ENCODE assay signal across 11 cellular contexts in the genomic region with DNA sequence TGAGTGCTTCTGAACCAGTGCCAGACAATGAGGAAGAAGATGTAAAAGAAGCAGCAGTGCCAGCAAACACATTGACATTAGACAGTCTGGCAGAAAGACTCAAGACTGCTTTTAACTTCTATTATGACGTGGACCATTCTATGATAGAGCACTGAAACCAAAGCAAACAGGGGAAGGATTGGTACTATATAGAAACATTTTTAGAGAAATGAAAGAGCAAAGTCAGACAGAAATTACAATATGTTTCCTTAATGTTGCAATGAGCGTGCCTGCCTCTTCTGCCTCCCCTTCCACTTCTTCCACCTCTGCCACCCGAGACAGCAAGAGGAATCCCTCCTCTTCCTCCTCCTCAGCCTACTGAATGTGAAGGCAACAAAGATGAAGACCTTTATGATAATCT. TPM values are rescaled to one million over a fixed set of nuclear protein-coding genes. Genes with fewer than 3 reads are reported as not detected.
A peak's percentile ranks its signal among the peaks of the same experiment; 100 is the strongest.
DNase-seq lines count a peak whose midpoint lies in the region; ATAC-seq and TF ChIP-seq lines count a peak whose summit lies in the region.
"Had no signal": no experiment of that assay in that cellular context is flagged by ENCODE, and none has a peak within 500 bp of the region (broad histone marks: within the 10 kb centered on the region; RNA-seq: fewer than 3 reads in every experiment).

No MANE protein-coding gene starts in this region.

- peaks cover 0 to 31% of the 10 kb centered on the region in 2 donors for H3K36me3 ChIP-seq in gastrocnemius medialis

- peak overlapping the region; percentile 23 for H3K27ac Mint-ChIP-seq in activated naive CD8-positive, alpha-beta T cell treated with anti-CD3 and anti-CD28 coated beads, Interleukin-2, amount 50 U/mL, for 24 hours
- no peak overlapping the region for H3K27ac Mint-ChIP-seq in activated naive CD8-positive, alpha-beta T cell treated with anti-CD3 and anti-CD28 coated beads for 36 hours
- peak overlapping the region; percentile 16 to 87 (median 49) for H3K27ac Mint-ChIP-seq in IgD-negative memory B cell
- H3K27ac Mint-ChIP-seq in HFFc6: no peak overlapping the region
- H3K27ac Mint-ChIP-seq: type B pancreatic cell had no signal

- no peak overlapping the region for H3K27ac ChIP-seq in gastrocnemius medialis

- H3K4me3 ChIP-seq in gastrocnemius medialis: no peak overlapping the region

- TF ChIP-seq CTCF in gastrocnemius medialis (IDR thresholded peaks at IDR 0.05 in 4 of 5, conservative IDR thresholded peaks at IDR 0.05 in 1 of 5): no peak
- TF ChIP-seq CTCF in HFFc6 (IDR thresholded peaks at IDR 0.05): no peak

- no peak for DNase-seq in activated naive CD8-positive, alpha-beta T cell treated with anti-CD3 and anti-CD28 coated beads, Interleukin-2, amount 50 U/mL, for 24 hours
- no peak for DNase-seq in activated naive CD8-positive, alpha-beta T cell treated with anti-CD3 and anti-CD28 coated beads for 36 hours
- no peak for DNase-seq in gastrocnemius medialis
- no peak for DNase-seq in HFFc6
- no peak for DNase-seq in iPS-NIHi11 (ENCODE audit: low spot score)
- no peak for DNase-seq in mucosa of gallbladder (ENCODE audit: low spot score)
- DNase-seq: 8988T; activated naive CD4-positive, alpha-beta T cell treated with Interleukin-2 at 50 U/mL for 16 hours had no signal

- peaks cover 13% of the 10 kb centered on the region for H3K36me3 Mint-ChIP-seq in activated naive CD8-positive, alpha-beta T cell treated with anti-CD3 and anti-CD28 coated beads, Interleukin-2, amount 50 U/mL, for 24 hours (ENCODE audit: low read depth)
- H3K36me3 Mint-ChIP-seq in activated naive CD8-positive, alpha-beta T cell treated with anti-CD3 and anti-CD28 coated beads for 36 hours: peaks cover 3% of the 10 kb centered on the region
- H3K36me3 Mint-ChIP-seq in IgD-negative memory B cell: peaks cover 17% of the 10 kb centered on the region
- peaks cover 12% of the 10 kb centered on the region for H3K36me3 Mint-ChIP-seq in HFFc6 (ENCODE audit: low read depth)

- in situ Hi-C loops in gastrocnemius medialis (cut with MboI; ENCODE audit: low sequenced_read_pairs in 4 of 4): no loop called here

- H3K9me3 Mint-ChIP-seq in activated naive CD8-positive, alpha-beta T cell treated with anti-CD3 and anti-CD28 coated beads, Interleukin-2, amount 50 U/mL, for 24 hours: no peaks in the 10 kb centered on the region
- H3K9me3 Mint-ChIP-seq in activated naive CD8-positive, alpha-beta T cell treated with anti-CD3 and anti-CD28 coated beads for 36 hours: no peaks in the 10 kb centered on the region
- no peaks in the 10 kb centered on the region for H3K9me3 Mint-ChIP-seq in IgD-negative memory B cell
- no peaks in the 10 kb centered on the region for H3K9me3 Mint-ChIP-seq in HFFc6
- H3K9me3 Mint-ChIP-seq: type B pancreatic cell had no signal

- TF ChIP-seq POLR2A in gastrocnemius medialis (IDR thresholded peaks at IDR 0.05): no peak

- peak; percentile 54 for ATAC-seq in activated naive CD8-positive, alpha-beta T cell treated with anti-CD3 and anti-CD28 coated beads, Interleukin-2, amount 50 U/mL, for 24 hours
- peak; percentile 80 for ATAC-seq in HG02763 (IDR thresholded peaks at IDR 0.05; ENCODE audit: unreplicated experiment)
- ATAC-seq in gastrocnemius medialis: peak; percentile 30 to 60

- H3K4me3 Mint-ChIP-seq in activated naive CD8-positive, alpha-beta T cell treated with anti-CD3 and anti-CD28 coated beads, Interleukin-2, amount 50 U/mL, for 24 hours: no peak overlapping the region
- no peak overlapping the region for H3K4me3 Mint-ChIP-seq in activated naive CD8-positive, alpha-beta T cell treated with anti-CD3 and anti-CD28 coated beads for 36 hours
- H3K4me3 Mint-ChIP-seq in IgD-negative memory B cell: peak overlapping the region; percentile 16 to 50 (median 41)
- H3K4me3 Mint-ChIP-seq in HFFc6: no peak overlapping the region
- H3K4me3 Mint-ChIP-seq: type B pancreatic cell had no signal

- H3K4me1 ChIP-seq in gastrocnemius medialis: no peaks in the 10 kb centered on the region

- H3K27me3 ChIP-seq in gastrocnemius medialis: no peaks in the 10 kb centered on the region

- H3K27me3 Mint-ChIP-seq in activated naive CD8-positive, alpha-beta T cell treated with anti-CD3 and anti-CD28 coated beads, Interleukin-2, amount 50 U/mL, for 24 hours: no peaks in the 10 kb centered on the region
- no peaks in the 10 kb centered on the region for H3K27me3 Mint-ChIP-seq in activated naive CD8-positive, alpha-beta T cell treated with anti-CD3 and anti-CD28 coated beads for 36 hours
- H3K27me3 Mint-ChIP-seq in IgD-negative memory B cell (no peaks in the 10 kb centered on the region), HFFc6 (ENCODE audit: insufficient read depth) (no peaks in the 10 kb centered on the region)
- H3K27me3 Mint-ChIP-seq: type B pancreatic cell had no signal

- H3K4me1 Mint-ChIP-seq in activated naive CD8-positive, alpha-beta T cell treated with anti-CD3 and anti-CD28 coated beads, Interleukin-2, amount 50 U/mL, for 24 hours: peaks cover 3% of the 10 kb centered on the region
- no peaks in the 10 kb centered on the region for H3K4me1 Mint-ChIP-seq in activated naive CD8-positive, alpha-beta T cell treated with anti-CD3 and anti-CD28 coated beads for 36 hours
- H3K4me1 Mint-ChIP-seq in IgD-negative memory B cell: peaks cover 17 to 19% (median 17%) of the 10 kb centered on the region in 3 donors
- no peaks in the 10 kb centered on the region for H3K4me1 Mint-ChIP-seq in HFFc6 (ENCODE audit: low read depth)

- intact Hi-C loops in gastrocnemius medialis (cut with DNase I; ENCODE audit: low total_unique reads): no loop called here

- no peaks in the 10 kb centered on the region for H3K9me3 ChIP-seq in gastrocnemius medialis

RNA-seq across cellular contexts. Expression of a gene that starts 39.7 kb away (rescaled TPM):
- 10 to 100 TPM; 18.1 to 22.1 TPM for total RNA-seq in activated naive CD8-positive, alpha-beta T cell treated with anti-CD3 and anti-CD28 coated beads for 36 hours
- polyA plus RNA-seq in IgD-negative memory B cell: 7.2 TPM
- total RNA-seq in gastrocnemius medialis (10 to 100 TPM; 11.5 to 12.0 (median 11.7) TPM), mucosa of gallbladder (15.7 TPM)
- 10 to 100 TPM; 16.4 to 24.1 (median 20.4) TPM for total RNA-seq in HFFc6 (2021; fragmentation: NEBNext Ultra II Directional; extraction: Animal tissue kit (Norgen Biotek cat#: 25700))

RNA-seq across cellular contexts. Expression of a gene that starts 39.8 kb away (rescaled TPM):
- 1 to 10 TPM; 8.4 to 9.8 TPM for total RNA-seq in activated naive CD8-positive, alpha-beta T cell treated with anti-CD3 and anti-CD28 coated beads for 36 hours
- polyA plus RNA-seq in IgD-negative memory B cell: 5.1 TPM
- total RNA-seq in gastrocnemius medialis (10 to 100 TPM; 12.9 to 16.7 (median 13.8) TPM), mucosa of gallbladder (21.8 TPM)
- total RNA-seq in HFFc6 (2021; fragmentation: NEBNext Ultra II Directional; extraction: Animal tissue kit (Norgen Biotek cat#: 25700)): 10 to 100 TPM; 15.1 to 23.0 (median 19.4) TPM

RNA-seq across cellular contexts. Expression of a gene that starts 53.7 kb away (rescaled TPM):
- total RNA-seq in activated naive CD8-positive, alpha-beta T cell treated with anti-CD3 and anti-CD28 coated beads for 36 hours: under 1 TPM; 0.10 to 0.47 TPM
- not detected for polyA plus RNA-seq in IgD-negative memory B cell
- total RNA-seq in gastrocnemius medialis (1 to 10 TPM in 1 of 4 donors, under 1 TPM in 2, not detected in 1; 0.07 to 4.5 (median 0.52) TPM), mucosa of gallbladder (1.8 TPM)
- total RNA-seq in HFFc6 (2021; fragmentation: NEBNext Ultra II Directional; extraction: Animal tissue kit (Norgen Biotek cat#: 25700)): under 1 TPM; 0.08 to 0.78 (median 0.21) TPM

RNA-seq across cellular contexts. Expression of a gene that starts 58.0 kb away (rescaled TPM):
- 10 to 100 TPM; 38.6 to 43.3 TPM for total RNA-seq in activated naive CD8-positive, alpha-beta T cell treated with anti-CD3 and anti-CD28 coated beads for 36 hours
- 12.3 TPM for polyA plus RNA-seq in IgD-negative memory B cell
- 1 to 10 TPM; 2.0 to 6.2 (median 3.2) TPM for total RNA-seq in gastrocnemius medialis
- 10 to 100 TPM; 17.0 to 23.2 (median 20.1) TPM for total RNA-seq in HFFc6 (2021; fragmentation: NEBNext Ultra II Directional; extraction: Animal tissue kit (Norgen Biotek cat#: 25700))
- 18.2 TPM for total RNA-seq in mucosa of gallbladder

Comparison
In these comparisons a context has a peak if more than half of its experiments do, and no peak if none do; other contexts are left out.
1. H3K27ac Mint-ChIP-seq: peak in activated naive CD8-positive, alpha-beta T cell treated with anti-CD3 and anti-CD28 coated beads, Interleukin-2, amount 50 U/mL, for 24 hours (single experiment) and IgD-negative memory B cell (3 of 3); none in activated naive CD8-positive, alpha-beta T cell treated with anti-CD3 and anti-CD28 coated beads for 36 hours (single experiment) and HFFc6 (single experiment).
2. H3K4me3 Mint-ChIP-seq: peak in IgD-negative memory B cell (4 of 4); none in activated naive CD8-positive, alpha-beta T cell treated with anti-CD3 and anti-CD28 coated beads, Interleukin-2, amount 50 U/mL, for 24 hours (single experiment), activated naive CD8-positive, alpha-beta T cell treated with anti-CD3 and anti-CD28 coated beads for 36 hours (single experiment) and HFFc6 (single experiment).
3. Peak in every context shown above with its lines, with median percentiles within 50 percentile points of each other: ATAC-seq.